Comparison of ENCODE assay signal across 28 cellular contexts in genomic region chr1:116488052-116488451, GRCh38.
DNase-seq lines count a peak whose midpoint lies in the region; ATAC-seq, FAIRE-seq and TF ChIP-seq lines count a peak whose summit lies in the region.
"Had no signal": no experiment of that assay in that cellular context is flagged by ENCODE, and none has a peak within 500 bp of the region (broad histone marks: within the 10 kb centered on the region; RNA-seq: fewer than 3 reads in every experiment).

No MANE protein-coding gene starts in this region.

- H3K27me3 ChIP-seq in GM12878 (replicated peaks in 1 of 2; ENCODE audit: control insufficient read depth in 2 of 2, insufficient read depth in 2 of 2, low read length in 1 of 2) = no peaks in the 10 kb centered on the region
- H3K27me3 ChIP-seq in BE2C = no peaks in the 10 kb centered on the region
- H3K27me3 ChIP-seq: esophagus squamous epithelium, Peyer's patch, sigmoid colon, SJCRH30, stomach had no signal

- RAD21 ChIA-PET in GM12878 (lab: Charles Lee; ENCODE audit: unreplicated experiment) = interaction anchor here (1.0 to 7.4 kb wide), 6 partner anchors 9 to 680 kb away, joined by 3 to 147 read pairs (median 4); no protein-coding TSS in a partner anchor

- H3K4me3 ChIP-seq in GM12878 (no peak overlapping the region), BE2C (ENCODE audit: low read depth, low read length) (no peak overlapping the region)
- H3K4me3 ChIP-seq: coronary artery, esophagus squamous epithelium, GM23338, K562, Peyer's patch, sigmoid colon, SJCRH30, stomach had no signal

- no peak overlapping the region for H2AFZ ChIP-seq in GM12878 (ENCODE audit: control insufficient read depth, low read depth, low read length)
- H2AFZ ChIP-seq: GM23338 had no signal

- SMC1A ChIA-PET in GM12878 (lab: Charles Lee; ENCODE audit: uncharacterized antibody, unreplicated experiment) = interaction anchor here (0.9 to 8.0 kb wide), 9 partner anchors 10 to 348 kb away, joined by 3 to 161 read pairs (median 20); no protein-coding TSS in a partner anchor

- 84% methylated on average over 4 of the region's 4 CpGs for WGBS in GM12878 (ENCODE audit: insufficient coverage, insufficient replicate concordance, low lambda C conversion rate, missing lambda C conversion rate)

- no peak for TF ChIP-seq CTCF in GM12878 (IDR thresholded peaks at IDR 0.05 in 2 of 3, conservative IDR thresholded peaks at IDR 0.05 in 1 of 3; ENCODE audit: control insufficient read depth in 2 of 3, extremely low read depth in 1 of 3, insufficient read depth in 1 of 3, low read depth in 3 of 3, low read length in 3 of 3)
- TF ChIP-seq CTCF in BE2C (IDR thresholded peaks at IDR 0.05; ENCODE audit: low read depth, low read length) = no peak

- no peak for TF ChIP-seq RAD21 in GM12878 (IDR thresholded peaks at IDR 0.05; ENCODE audit: insufficient read depth, low read depth, low read length)

- H3K36me3 ChIP-seq in GM12878 (ENCODE audit: control insufficient read depth in 2 of 2, insufficient read depth in 2 of 2, low read length in 1 of 2) (no peaks in the 10 kb centered on the region), BE2C (no peaks in the 10 kb centered on the region)
- H3K36me3 ChIP-seq: esophagus squamous epithelium, Peyer's patch, sigmoid colon, SJCRH30, stomach had no signal

- no peak overlapping the region for H3K27ac ChIP-seq in GM12878 (ENCODE audit: control insufficient read depth, insufficient read depth)
- H3K27ac ChIP-seq: coronary artery, esophagus squamous epithelium, sigmoid colon, SJCRH30 had no signal

- intact Hi-C loops in GM12878 (cut with micrococcal nuclease; ENCODE audit: unreplicated experiment) = loop anchor here (5.0 kb wide), 1 partner anchor 256 kb away; no protein-coding TSS in a partner anchor

- H3K4me2 ChIP-seq in GM12878 (ENCODE audit: control insufficient read depth, insufficient read depth) = no peak overlapping the region
- H3K4me2 ChIP-seq: GM23338 had no signal

- no peak for TF ChIP-seq POLR2A in GM12878 (IDR thresholded peaks at IDR 0.05; ENCODE audit: low read depth, low read length)

- FAIRE-seq in GM12878 (lab: Jason Lieb, UNC) = no peak
- FAIRE-seq: K562 had no signal

- no peak for TF ChIP-seq EP300 in GM12878 (IDR thresholded peaks at IDR 0.05; ENCODE audit: borderline replicate concordance in 1 of 2, control insufficient read depth in 1 of 2, low read depth in 2 of 2, low read length in 2 of 2)

- H3K79me2 ChIP-seq in GM12878 (ENCODE audit: control insufficient read depth, insufficient read depth, low read length) = no peaks in the 10 kb centered on the region

- CTCF ChIA-PET in GM12878 (lab: Yijun Ruan, JAX) = interaction anchor here (0.7 to 10.5 kb wide), 10 partner anchors 11 to 389 kb away, joined by 3 to 239 read pairs (median 15); no protein-coding TSS in a partner anchor

- in situ Hi-C loops in GM12878 (cut with MboI) = loop anchor here (5.0 kb wide), 1 partner anchor 356 kb away; no protein-coding TSS in a partner anchor

- H4K20me1 ChIP-seq in GM12878 (ENCODE audit: control insufficient read depth, insufficient read depth) = no peaks in the 10 kb centered on the region

- H3K4me1 ChIP-seq in GM12878 (ENCODE audit: control insufficient read depth, insufficient read depth, low read length) (peaks cover 10% of the 10 kb centered on the region), BE2C (peaks cover 37% of the 10 kb centered on the region)

- no peak for ATAC-seq in GM12878
- no peak for ATAC-seq in GM21367 (IDR thresholded peaks at IDR 0.05; ENCODE audit: unreplicated experiment)
- no peak for ATAC-seq in GM19324 (IDR thresholded peaks at IDR 0.05; ENCODE audit: low FRiP score, unreplicated experiment)
- ATAC-seq: effector memory CD8-positive, alpha-beta T cell; GM23338; K562 had no signal

- no peak overlapping the region for H3K9ac ChIP-seq in GM12878 (ENCODE audit: control insufficient read depth, insufficient read depth, low read length)

- TSS peak; percentile 33 for BruUV-seq in GM12878 (replicated peaks; lab: Mats Ljungman, UMichigan)

- POLR2A ChIA-PET in GM12878 (lab: Charles Lee) = interaction anchor here (0.5 kb wide), 1 partner anchor 11 kb away, joined by 6 read pairs; no protein-coding TSS in a partner anchor

- no peaks in the 10 kb centered on the region for H3K9me3 ChIP-seq in GM12878 (replicated peaks; ENCODE audit: control insufficient read depth, insufficient read depth, low read length)
- H3K9me3 ChIP-seq in BE2C = no peaks in the 10 kb centered on the region
- H3K9me3 ChIP-seq: esophagus squamous epithelium, Peyer's patch, sigmoid colon, SJCRH30, stomach had no signal

- DNase-seq in NCI-H2107 treated with DMSO at 0.1 percent for 48 hours (lab: John Stamatoyannopoulos, UW; ENCODE audit: unreplicated experiment) = peak; percentile 87
- no peak for DNase-seq in GM12878 (ENCODE audit: low read depth, low spot score)
- peak; percentile 68 for DNase-seq in left kidney (ENCODE audit: low read depth, low spot score)
- DNase-seq in renal cortical epithelial cell (ENCODE audit: low read depth) = peak; percentile 65
- DNase-seq in BE2C = no peak
- DNase-seq: activated CD4-positive, alpha-beta T cell treated with anti-CD3 and anti-CD28 coated beads for 4 hours; activated CD8-positive, alpha-beta memory T cell treated with anti-CD3 and anti-CD28 coated beads for 24 hours; activated gamma-delta T cell treated with Interleukin-2 at 50 U/mL for 16 hours; activated T-cell treated with anti-CD3 and anti-CD28 coated beads, Interleukin-2, amount 50 U/mL, for 1 hour; CD8-positive, alpha-beta memory T cell; DMS153; effector memory CD8-positive, alpha-beta T cell; esophagus squamous epithelium; kidney glomerular epithelial cell; naive B cell; NCI-H1436; NCI-H2171; NCI-H510A treated with DMSO at 0.1 percent for 48 hours; NK-92 treated with Interleukin-12 subunit alpha and Interleukin-12 subunit beta, amount 100 ng/mL, for 24 hours; Peyer's patch; sigmoid colon; stomach had no signal

TF ChIP-seq in GM12878, 131 proteins besides CTCF, POLR2A, EP300 and RAD21:
- TF ChIP-seq CHD2 (IDR thresholded peaks at IDR 0.05; ENCODE audit: borderline replicate concordance, low read depth, low read length) (no peak), TBL1XR1 (IDR thresholded peaks at IDR 0.05; ENCODE audit: low read depth, low read length) (no peak), PML (IDR thresholded peaks at IDR 0.05; ENCODE audit: low read length) (no peak)

Comparison
In these comparisons a context has a peak if more than half of its experiments do, and no peak if none do; other contexts are left out.
1. DNase-seq: peak in NCI-H2107 treated with DMSO at 0.1 percent for 48 hours (single experiment), left kidney (single experiment) and renal cortical epithelial cell (single experiment); none in GM12878 (single experiment) and BE2C (single experiment).